Comparison of ENCODE assay signal across 1 cellular context in genomic region chr4:154444958-154445357, GRCh38.
TF ChIP-seq lines count a peak whose summit lies in the region.

No MANE protein-coding gene starts in this region.

TF ChIP-seq in K562, 482 proteins besides CTCF, POLR2A, EP300 and RAD21 (continued from another document and continues in another):
- TF ChIP-seq RREB1 (CRISPR knock-in tag; IDR thresholded peaks at IDR 0.05) (no peak), ZNF175 (CRISPR knock-in tag; IDR thresholded peaks at IDR 0.05; ENCODE audit: low read depth) (no peak), JUND (IDR thresholded peaks at IDR 0.05; ENCODE audit: borderline replicate concordance, low read depth, low read length) (no peak), JUND (tag; IDR thresholded peaks at IDR 0.05; ENCODE audit: borderline replicate concordance, low read depth, low read length) (no peak), SMC3 (conservative IDR thresholded peaks at IDR 0.05; ENCODE audit: insufficient read depth, low read depth, low read length) (no peak), ATF1 (CRISPR knock-in tag; IDR thresholded peaks at IDR 0.05) (no peak), ATF1 (tag; IDR thresholded peaks at IDR 0.05) (no peak), TRIM25 (IDR thresholded peaks at IDR 0.05; ENCODE audit: borderline replicate concordance) (no peak), NFRKB (IDR thresholded peaks at IDR 0.05; ENCODE audit: low read depth) (no peak), RFX7 (CRISPR knock-in tag; IDR thresholded peaks at IDR 0.05) (no peak), SMAD3 (CRISPR knock-in tag; conservative IDR thresholded peaks at IDR 0.05) (no peak), POLR3G (IDR thresholded peaks at IDR 0.05; ENCODE audit: extremely low read depth, insufficient read length, insufficient replicate concordance) (no peak), HDAC8 (tag; IDR thresholded peaks at IDR 0.05) (no peak), ZEB2 (IDR thresholded peaks at IDR 0.05) (no peak), ID3 (CRISPR knock-in tag; IDR thresholded peaks at IDR 0.05) (no peak), ID3 (tag; IDR thresholded peaks at IDR 0.05) (no peak), ZNF316 (IDR thresholded peaks at IDR 0.05) (no peak), ZNF766 (CRISPR knock-in tag; conservative IDR thresholded peaks at IDR 0.05) (no peak), ZNF436 (CRISPR knock-in tag; IDR thresholded peaks at IDR 0.05) (no peak), CLOCK (CRISPR knock-in tag; IDR thresholded peaks at IDR 0.05; ENCODE audit: borderline replicate concordance) (no peak), NKRF (IDR thresholded peaks at IDR 0.05; ENCODE audit: borderline replicate concordance) (no peak), CCNT2 (IDR thresholded peaks at IDR 0.05; ENCODE audit: borderline replicate concordance, extremely low read depth, insufficient read length, low read depth, low read length) (no peak), ZBTB43 (CRISPR knock-in tag; IDR thresholded peaks at IDR 0.05) (no peak), CHAMP1 (IDR thresholded peaks at IDR 0.05) (no peak; the same call in 1 of the 2 replicates), E2F5 (CRISPR knock-in tag; IDR thresholded peaks at IDR 0.05) (no peak), ZNF3 (CRISPR knock-in tag; IDR thresholded peaks at IDR 0.05) (no peak), ZNF717 (CRISPR knock-in tag; IDR thresholded peaks at IDR 0.05) (no peak), ELF4 (CRISPR knock-in tag; IDR thresholded peaks at IDR 0.05) (no peak), UBTF (IDR thresholded peaks at IDR 0.05; ENCODE audit: borderline replicate concordance in 1 of 2, low read depth in 2 of 2, low read length in 2 of 2) (no peak), MEIS2 (IDR thresholded peaks at IDR 0.05; ENCODE audit: partially characterized antibody) (peak; percentile 80), PML (IDR thresholded peaks at IDR 0.05; ENCODE audit: low read length) (peak; percentile 52), MXI1 (IDR thresholded peaks at IDR 0.05; ENCODE audit: low read depth, low read length) (no peak), ATF4 (CRISPR knock-in tag; IDR thresholded peaks at IDR 0.05) (no peak), KLF10 (CRISPR knock-in tag; IDR thresholded peaks at IDR 0.05) (no peak), ZNF133 (CRISPR knock-in tag; IDR thresholded peaks at IDR 0.05) (no peak), ZBTB17 (CRISPR knock-in tag; IDR thresholded peaks at IDR 0.05) (no peak), TFAP4 (CRISPR knock-in tag; IDR thresholded peaks at IDR 0.05; ENCODE audit: borderline replicate concordance) (no peak), PRPF4 (IDR thresholded peaks at IDR 0.05; ENCODE audit: insufficient read depth, low read depth, low read length, poor library complexity, severe bottlenecking) (no peak), PCBP1 (IDR thresholded peaks at IDR 0.05; ENCODE audit: low read depth, low read length, poor library complexity, severe bottlenecking) (no peak)
